Comparison of ENCODE assay signal across 15 cellular contexts in genomic region chr13:73258396-73258795, GRCh38.
A peak's percentile ranks its signal among the peaks of the same experiment; 100 is the strongest.
DNase-seq lines count a peak whose midpoint lies in the region; ATAC-seq and TF ChIP-seq lines count a peak whose summit lies in the region.
"Had no signal": no experiment of that assay in that cellular context is flagged by ENCODE, and none has a peak within 500 bp of the region (broad histone marks: within the 10 kb centered on the region; RNA-seq: fewer than 3 reads in every experiment).

No MANE protein-coding gene starts in this region.

- POLR2A ChIA-PET in Caco-2 (lab: Charles Lee) (no interaction called here), OCI-LY7 (lab: Charles Lee) (no interaction called here)

- intact Hi-C loops in Caco-2 (cut with micrococcal nuclease; ENCODE audit: unreplicated experiment) (no loop called here), OCI-LY7 (cut with micrococcal nuclease; ENCODE audit: unreplicated experiment) (no loop called here)

- no peaks in the 10 kb centered on the region for H3K79me2 ChIP-seq in OCI-LY7 (ENCODE audit: insufficient read depth, low read depth, low read length)

- H3K4me3 Mint-ChIP-seq in Caco-2 (ENCODE audit: unreplicated experiment): no peak overlapping the region

- no TSS peak for BruUV-seq in Caco-2 (replicated peaks; lab: Mats Ljungman, UMichigan)
- no TSS peak for BruUV-seq in OCI-LY7 (replicated peaks; lab: Mats Ljungman, UMichigan)

- peaks cover 6% of the 10 kb centered on the region for H3K36me3 Mint-ChIP-seq in Caco-2 (ENCODE audit: insufficient read depth, unreplicated experiment)

- TF ChIP-seq CTCF in Caco-2 (IDR thresholded peaks at IDR 0.05; ENCODE audit: insufficient read depth in 1 of 2, low read depth in 1 of 2, low read length in 1 of 2, severe bottlenecking in 1 of 2, unreplicated experiment in 1 of 2) (no peak), OCI-LY7 (conservative IDR thresholded peaks at IDR 0.05; ENCODE audit: low read length) (no peak)

- H2AFZ ChIP-seq in OCI-LY7 (ENCODE audit: low read length): no peak overlapping the region

- H3K27me3 Mint-ChIP-seq in Caco-2 (ENCODE audit: insufficient read depth, unreplicated experiment): no peaks in the 10 kb centered on the region

- H3K27me3 ChIP-seq in Caco-2 (replicated peaks; ENCODE audit: control insufficient read depth, insufficient read depth, low read length): no peaks in the 10 kb centered on the region
- no peaks in the 10 kb centered on the region for H3K27me3 ChIP-seq in skeletal muscle satellite cell (ENCODE audit: control insufficient read depth, insufficient read depth, low read length)

- H3K9me3 Mint-ChIP-seq in Caco-2 (ENCODE audit: unreplicated experiment): peaks cover 35% of the 10 kb centered on the region

- no peak overlapping the region for H3K27ac ChIP-seq in OCI-LY7 (ENCODE audit: low read depth, low read length, poor library complexity, severe bottlenecking)

- H3K4me1 Mint-ChIP-seq in Caco-2 (ENCODE audit: low read depth, unreplicated experiment): peaks cover 37% of the 10 kb centered on the region

- H4K20me1 ChIP-seq in OCI-LY7 (ENCODE audit: insufficient read depth, low read length): no peaks in the 10 kb centered on the region

- no peak overlapping the region for H3K9ac ChIP-seq in skeletal muscle satellite cell (ENCODE audit: low read depth, low read length)

- H3K4me1 ChIP-seq in Caco-2: peaks cover 23% of the 10 kb centered on the region
- H3K4me1 ChIP-seq in skeletal muscle satellite cell (ENCODE audit: control insufficient read depth, insufficient read depth, low read length): peaks cover 19% of the 10 kb centered on the region
- no peaks in the 10 kb centered on the region for H3K4me1 ChIP-seq in OCI-LY7 (ENCODE audit: insufficient read depth, low read length, poor library complexity, severe bottlenecking)

- H3K9me3 ChIP-seq in Caco-2: no peaks in the 10 kb centered on the region
- no peaks in the 10 kb centered on the region for H3K9me3 ChIP-seq in skeletal muscle satellite cell (replicated peaks; ENCODE audit: low read length)
- H3K9me3 ChIP-seq in OCI-LY7 (ENCODE audit: low read length): no peaks in the 10 kb centered on the region

- CTCF ChIA-PET in Caco-2 (lab: Charles Lee): no interaction called here
- CTCF ChIA-PET in OCI-LY7 (lab: Charles Lee; ENCODE audit: unreplicated experiment): no interaction called here

- H3K36me3 ChIP-seq in Caco-2 (ENCODE audit: control insufficient read depth, insufficient read depth, low read length) (no peaks in the 10 kb centered on the region), skeletal muscle satellite cell (ENCODE audit: insufficient read depth, low read length) (no peaks in the 10 kb centered on the region), OCI-LY7 (ENCODE audit: insufficient read depth, low read length) (no peaks in the 10 kb centered on the region)

- H3K27ac Mint-ChIP-seq in Caco-2 (ENCODE audit: unreplicated experiment): peak overlapping the region; percentile 60

- DNase-seq in Caco-2 (no peak), amniotic epithelial cell (ENCODE audit: low read depth) (peak; percentile 14), iris pigment epithelial cell (ENCODE audit: low read depth) (peak; percentile 46), NCI-H146 treated with DMSO at 0.1 percent for 48 hours (lab: John Stamatoyannopoulos, UW; ENCODE audit: unreplicated experiment) (no peak), OCI-LY7 (ENCODE audit: low spot score) (no peak)
- DNase-seq: EL, H7, KBM-7, NCI-H1436, NCI-H2029 treated with DMSO at 0.1 percent for 48 hours, NCI-H2171 treated with DMSO at 0.1 percent for 48 hours, NCI-H510A, NCI-H82 had no signal

- H3K4me2 ChIP-seq in skeletal muscle satellite cell (ENCODE audit: low read length) (peak overlapping the region; percentile 28), OCI-LY7 (ENCODE audit: low read length) (no peak overlapping the region)

- no peak overlapping the region for H3K4me3 ChIP-seq in Caco-2 (ENCODE audit: low read depth, low read length)
- H3K4me3 ChIP-seq in skeletal muscle satellite cell (ENCODE audit: low read length): no peak overlapping the region
- no peak overlapping the region for H3K4me3 ChIP-seq in OCI-LY7 (ENCODE audit: low read depth, low read length, poor library complexity, severe bottlenecking)

- ATAC-seq in HG02678 (IDR thresholded peaks at IDR 0.05; ENCODE audit: unreplicated experiment): no peak

- no peaks in the 10 kb centered on the region for H3K9me2 ChIP-seq in OCI-LY7 (ENCODE audit: insufficient read depth, low read length)

Comparison
In these comparisons a context has a peak if more than half of its experiments do, and no peak if none do; other contexts are left out.
1. DNase-seq: peak in amniotic epithelial cell (single experiment) and iris pigment epithelial cell (single experiment); none in Caco-2 (0 of 2), NCI-H146 treated with DMSO at 0.1 percent for 48 hours (single experiment) and OCI-LY7 (single experiment).